9 cellular contexts compared by ENCODE assay signal in genomic region chr7:5591547-5591899, GRCh38. TPM values are rescaled to one million over a fixed set of nuclear protein-coding genes. Genes with fewer than 3 reads are reported as not detected.
DNase-seq lines count a peak whose midpoint lies in the region; ATAC-seq and TF ChIP-seq lines count a peak whose summit lies in the region.
"Had no signal": no experiment of that assay in that cellular context is flagged by ENCODE, and none has a peak within 500 bp of the region (broad histone marks: within the 10 kb centered on the region; RNA-seq: fewer than 3 reads in every experiment).

No MANE protein-coding gene starts in this region.

- H3K9me3 ChIP-seq in left ventricle myocardium inferior (replicated peaks) = no peaks in the 10 kb centered on the region
- no peaks in the 10 kb centered on the region for H3K9me3 ChIP-seq in gastrocnemius medialis

- DNase-seq in left ventricle myocardium inferior = no peak
- DNase-seq in left ventricle myocardium superior = no peak
- peak; percentile 63 for DNase-seq in kidney epithelial cell (ENCODE audit: low read depth)
- no peak for DNase-seq in NCI-H1092 treated with DMSO at 0.1 percent for 48 hours (lab: John Stamatoyannopoulos, UW)
- no peak for DNase-seq in gastrocnemius medialis
- DNase-seq in NCI-H82 treated with DMSO at 0.1 percent for 48 hours (lab: John Stamatoyannopoulos, UW; ENCODE audit: unreplicated experiment) = no peak
- DNase-seq: NCI-H2171 treated with DMSO at 0.1 percent for 48 hours had no signal

- intact Hi-C loops in left ventricle myocardium inferior (cut with micrococcal nuclease) = no loop called here
- intact Hi-C loops in left ventricle myocardium superior (cut with micrococcal nuclease) = no loop called here
- intact Hi-C loops in gastrocnemius medialis (cut with DNase I; ENCODE audit: low total_unique reads) = no loop called here

- in situ Hi-C loops in gastrocnemius medialis (cut with MboI; ENCODE audit: low sequenced_read_pairs in 4 of 4) = no loop called here

- no peaks in the 10 kb centered on the region for H3K36me3 ChIP-seq in left ventricle myocardium inferior
- H3K36me3 ChIP-seq in kidney epithelial cell (ENCODE audit: control insufficient read depth, insufficient read depth, low read length) = no peaks in the 10 kb centered on the region
- no peaks in the 10 kb centered on the region for H3K36me3 ChIP-seq in gastrocnemius medialis

- H3K27ac ChIP-seq in left ventricle myocardium inferior (replicated peaks) (peak overlapping the region; percentile 1), angular gyrus (ENCODE audit: low read depth, low read length) (peak overlapping the region; percentile 66), gastrocnemius medialis (no peak overlapping the region)

- TF ChIP-seq POLR2A in gastrocnemius medialis (IDR thresholded peaks at IDR 0.05) = no peak

- peak overlapping the region; percentile 77 for H3K4me3 ChIP-seq in left ventricle myocardium inferior
- no peak overlapping the region for H3K4me3 ChIP-seq in kidney epithelial cell (ENCODE audit: low read depth, low read length)
- H3K4me3 ChIP-seq in gastrocnemius medialis = no peak overlapping the region

- ATAC-seq in left ventricle myocardium superior (no peak), HG03439 (IDR thresholded peaks at IDR 0.05; ENCODE audit: unreplicated experiment) (no peak), gastrocnemius medialis (no peak)

- H3K4me1 ChIP-seq in left ventricle myocardium inferior (peaks cover 52% of the 10 kb centered on the region), gastrocnemius medialis (peaks cover 3 to 35% of the 10 kb centered on the region in 2 donors)

- TF ChIP-seq CTCF in left ventricle myocardium inferior (IDR thresholded peaks at IDR 0.05; ENCODE audit: borderline replicate concordance) (no peak), kidney epithelial cell (IDR thresholded peaks at IDR 0.05; ENCODE audit: insufficient read depth, low read length, poor library complexity, severe bottlenecking) (no peak), gastrocnemius medialis (IDR thresholded peaks at IDR 0.05 in 4 of 5, conservative IDR thresholded peaks at IDR 0.05 in 1 of 5) (no peak)

- H3K27me3 ChIP-seq in left ventricle myocardium inferior (ENCODE audit: low read depth) = peaks cover 26% of the 10 kb centered on the region
- peaks cover 4% of the 10 kb centered on the region for H3K27me3 ChIP-seq in kidney epithelial cell (ENCODE audit: control insufficient read depth, insufficient read depth, low read length)
- peaks cover 16 to 34% (median 31%) of the 10 kb centered on the region in 3 donors for H3K27me3 ChIP-seq in gastrocnemius medialis

RNA-seq across cellular contexts. Expression of gene FSCN1, which starts 1.1 kb away (rescaled TPM):
- total RNA-seq in left ventricle myocardium inferior (13.4 TPM), left ventricle myocardium superior (11.5 TPM), kidney epithelial cell (255 and 317 TPM in 2 replicates), gastrocnemius medialis (1 to 10 TPM; 1.6 to 4.7 (median 2.9) TPM)

Comparison
In these comparisons a context has a peak if more than half of its experiments do, and no peak if none do; other contexts are left out.
1. H3K27ac ChIP-seq: peak in left ventricle myocardium inferior (single experiment) and angular gyrus (single experiment); none in gastrocnemius medialis (0 of 4).
2. RNA of gene FSCN1, which starts 1.1 kb away (total RNA-seq): 255 to 317 TPM in kidney epithelial cell; 13.4 TPM in left ventricle myocardium inferior (single experiment), 11.5 TPM in left ventricle myocardium superior (single experiment) and 1.6 to 4.7 TPM in gastrocnemius medialis; every median in the first group is over 10 times any median in the second.